10 cellular contexts compared by ENCODE assay signal in the genomic region with DNA sequence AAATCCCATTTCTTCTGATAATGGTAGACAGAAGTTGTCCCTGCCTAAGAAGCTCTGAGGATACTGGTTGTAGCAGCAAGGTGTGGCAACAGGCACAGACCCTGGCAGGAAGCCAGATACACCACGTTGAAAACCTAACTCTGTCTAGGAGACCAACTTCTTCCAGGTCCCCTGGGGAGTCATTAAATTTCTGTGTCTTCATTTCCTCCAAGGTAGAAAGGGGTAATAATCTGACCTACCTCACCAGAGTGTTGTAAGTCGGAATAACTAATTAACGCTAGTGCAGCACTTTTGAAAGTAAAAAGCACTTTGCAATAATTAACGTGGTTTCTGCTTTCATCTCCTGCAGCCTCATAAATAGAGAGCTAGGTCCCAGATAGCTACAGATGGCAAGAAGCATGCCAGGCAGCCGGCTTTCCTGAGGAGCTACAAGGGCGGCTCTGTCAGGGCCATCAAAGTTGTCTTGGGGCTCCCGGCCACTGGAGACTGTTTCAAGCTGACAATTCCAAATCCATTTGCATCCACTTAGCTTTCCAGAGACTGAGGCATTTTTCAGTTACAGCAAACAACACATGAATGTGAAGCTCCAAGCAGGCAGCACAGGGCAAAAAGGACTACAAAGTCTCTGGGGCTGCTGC.
A peak's percentile ranks its signal among the peaks of the same experiment; 100 is the strongest.
DNase-seq lines count a peak whose midpoint lies in the region; ATAC-seq and TF ChIP-seq lines count a peak whose summit lies in the region.
"Had no signal": no experiment of that assay in that cellular context is flagged by ENCODE, and none has a peak within 500 bp of the region (broad histone marks: within the 10 kb centered on the region; RNA-seq: fewer than 3 reads in every experiment).

No MANE protein-coding gene starts in this region.

- H3K9me3 Mint-ChIP-seq in nephron progenitor cell: no peaks in the 10 kb centered on the region

- DNase-seq in DMS153 treated with DMSO at 0.1 percent for 48 hours (lab: John Stamatoyannopoulos, UW; ENCODE audit: unreplicated experiment) (peak; percentile 34), NCI-H2171 treated with DMSO at 0.1 percent for 48 hours (lab: John Stamatoyannopoulos, UW) (peak; percentile 86), mucosa of gallbladder (ENCODE audit: low spot score) (peak; percentile 32), nephron progenitor cell (no peak), NCI-H2196 treated with DMSO at 0.1 percent for 48 hours (lab: John Stamatoyannopoulos, UW; ENCODE audit: unreplicated experiment) (no peak), GM03348 (ENCODE audit: low spot score) (no peak)
- DNase-seq in activated CD8-positive, alpha-beta memory T cell treated with anti-CD3 and anti-CD28 coated beads, Interleukin-2, amount 50 U/mL, for 1 hour (ENCODE audit: extremely low read depth): peak; percentile 32
- DNase-seq: cortex of kidney had no signal

- no peaks in the 10 kb centered on the region for H3K36me3 Mint-ChIP-seq in nephron progenitor cell (ENCODE audit: low read depth)

- no peak for TF ChIP-seq CTCF in nephron progenitor cell (IDR thresholded peaks at IDR 0.05)

- H3K4me3 Mint-ChIP-seq in nephron progenitor cell: no peak overlapping the region

- peaks cover 7% of the 10 kb centered on the region for H3K27me3 Mint-ChIP-seq in nephron progenitor cell (ENCODE audit: low read depth, poor library complexity)

- no peak overlapping the region for H3K27ac Mint-ChIP-seq in nephron progenitor cell

- peaks cover 21% of the 10 kb centered on the region for H3K4me1 Mint-ChIP-seq in nephron progenitor cell

- no peak for ATAC-seq in GM21529 (IDR thresholded peaks at IDR 0.05; ENCODE audit: unreplicated experiment)
- ATAC-seq: HCT116 had no signal

Comparison
In these comparisons a context has a peak if more than half of its experiments do, and no peak if none do; other contexts are left out.
1. DNase-seq: peak in DMS153 treated with DMSO at 0.1 percent for 48 hours (single experiment), NCI-H2171 treated with DMSO at 0.1 percent for 48 hours (single experiment), activated CD8-positive, alpha-beta memory T cell treated with anti-CD3 and anti-CD28 coated beads, Interleukin-2, amount 50 U/mL, for 1 hour (single experiment) and mucosa of gallbladder (single experiment); none in nephron progenitor cell (single experiment), NCI-H2196 treated with DMSO at 0.1 percent for 48 hours (single experiment) and GM03348 (single experiment).